Comparison of ENCODE assay signal across 10 cellular contexts in genomic region chr22:24482586-24482985, GRCh38. TPM values are rescaled to one million over a fixed set of nuclear protein-coding genes. Genes with fewer than 3 reads are reported as not detected.
DNase-seq lines count a peak whose midpoint lies in the region; ATAC-seq and TF ChIP-seq lines count a peak whose summit lies in the region.
"Had no signal": no experiment of that assay in that cellular context is flagged by ENCODE, and none has a peak within 500 bp of the region (broad histone marks: within the 10 kb centered on the region; RNA-seq: fewer than 3 reads in every experiment).

No MANE protein-coding gene starts in this region.

- intact Hi-C loops in right lobe of liver (cut with DNase I): loop anchor here in 1 of 2 donors (10.0 kb wide), 1 partner anchor 58 kb away; the partner anchor contains the start of gene ADORA2A

- H3K4me3 ChIP-seq in adipocyte (ENCODE audit: low read length) (no peak overlapping the region), right lobe of liver (no peak overlapping the region), tibial nerve (no peak overlapping the region)
- H3K4me3 ChIP-seq: GM12878 had no signal

- TF ChIP-seq POLR2A in right lobe of liver (IDR thresholded peaks at IDR 0.05) (no peak), tibial nerve (IDR thresholded peaks at IDR 0.05) (no peak)

- H3K27ac ChIP-seq in right lobe of liver (peak overlapping the region; percentile 46 to 79 (median 62)), tibial nerve (no peak overlapping the region)

- H3K4me1 ChIP-seq in adipocyte (ENCODE audit: control insufficient read depth, insufficient read depth, low read length): peaks cover 28% of the 10 kb centered on the region
- H3K4me1 ChIP-seq in right lobe of liver: peaks cover 0 to 72% (median 27%) of the 10 kb centered on the region in 4 donors
- H3K4me1 ChIP-seq in tibial nerve: peaks cover 0 to 8% (median 0%) of the 10 kb centered on the region in 4 donors

- 5% methylated on average over 3 of the region's 3 CpGs for WGBS in right lobe of liver (ENCODE audit: insufficient coverage, low coverage, low lambda C conversion rate, missing lambda C conversion rate)
- 50 to 54% methylated on average over 3 of the region's 3 CpGs for WGBS in tibial nerve, 2 donors

- DNase-seq in Caki2 (ENCODE audit: low read depth) (peak; percentile 61), NCI-H1436 (lab: John Stamatoyannopoulos, UW) (peak; percentile 80), adipocyte (ENCODE audit: low read depth) (peak; percentile 83), right lobe of liver (no peak), tibial nerve (ENCODE audit: low spot score in 2 of 2) (no peak), inferior parietal cortex (ENCODE audit: extremely low spot score) (no peak)
- no peak for DNase-seq in stimulated activated CD4-positive, alpha-beta T cell treated with anti-CD3 and anti-CD28 coated beads, Interleukin-4, amount 100 ng/mL, for 1 hour

- no peaks in the 10 kb centered on the region for H3K36me3 ChIP-seq in adipocyte (ENCODE audit: control insufficient read depth, insufficient read depth, low read length, severe bottlenecking)
- H3K36me3 ChIP-seq in right lobe of liver: no peaks in the 10 kb centered on the region
- H3K36me3 ChIP-seq in tibial nerve: no peaks in the 10 kb centered on the region

- no peaks in the 10 kb centered on the region for H3K9me3 ChIP-seq in adipocyte (ENCODE audit: control insufficient read depth, low read length)
- no peaks in the 10 kb centered on the region for H3K9me3 ChIP-seq in right lobe of liver
- no peaks in the 10 kb centered on the region for H3K9me3 ChIP-seq in tibial nerve

- in situ Hi-C loops in Caki2 (cut with HindIII; ENCODE audit: low pct_unique_long_range_greater_than_20kb, low sequenced_read_pairs): no loop called here

- H3K9ac ChIP-seq in adipocyte (ENCODE audit: low read length): peak overlapping the region; percentile 21

- H3K27me3 ChIP-seq in adipocyte (replicated peaks; ENCODE audit: control insufficient read depth, insufficient read depth, low read length) (no peaks in the 10 kb centered on the region), right lobe of liver (no peaks in the 10 kb centered on the region), tibial nerve (no peaks in the 10 kb centered on the region)

- ATAC-seq in right lobe of liver: peak; percentile 64 to 70 (median 68)
- no peak for ATAC-seq in HG03354 (IDR thresholded peaks at IDR 0.05; ENCODE audit: poor library complexity, severe bottlenecking, unreplicated experiment)
- ATAC-seq: GM12878, Panc1 had no signal

- TF ChIP-seq EP300 in tibial nerve (IDR thresholded peaks at IDR 0.05): peak in 1 of 2 donors; percentile 46

- TF ChIP-seq CTCF in right lobe of liver (IDR thresholded peaks at IDR 0.05): no peak
- no peak for TF ChIP-seq CTCF in tibial nerve (IDR thresholded peaks at IDR 0.05)

RNA-seq across cellular contexts. Expression of gene UPB1, which starts 12.5 kb away (rescaled TPM):
- total RNA-seq in Caki2 (2014; rRNA removed; shearing (Covaris generic); ENCODE audit: low replicate concordance): 0.41 TPM in 1 of 2 replicates, not detected in the other
- total RNA-seq in right lobe of liver (100 to 1,000 TPM in 3 of 6 experiments, 10 to 100 TPM in 3; 50.6 to 169 (median 100) TPM), tibial nerve (under 1 TPM in 3 of 4 donors, not detected in 1; 0.44 to 0.98 (median 0.63) TPM)

RNA-seq across cellular contexts. Expression of gene ADORA2A, which starts 55.2 kb away (rescaled TPM):
- total RNA-seq in Caki2 (2014; rRNA removed; shearing (Covaris generic); ENCODE audit: low replicate concordance): 6.1 and 15.0 TPM in 2 replicates
- 1 to 10 TPM; 2.0 to 7.7 (median 3.6) TPM for total RNA-seq in right lobe of liver
- total RNA-seq in tibial nerve: 1 to 10 TPM; 2.6 to 4.2 (median 3.5) TPM

Comparison
In these comparisons a context has a peak if more than half of its experiments do, and no peak if none do; other contexts are left out.
1. DNase-seq: peak in Caki2 (single experiment), NCI-H1436 (single experiment) and adipocyte (single experiment); none in right lobe of liver (0 of 3), tibial nerve (0 of 2), stimulated activated CD4-positive, alpha-beta T cell treated with anti-CD3 and anti-CD28 coated beads, Interleukin-4, amount 100 ng/mL, for 1 hour (single experiment) and inferior parietal cortex (single experiment).
2. H3K27ac ChIP-seq: peak in right lobe of liver (3 of 3); none in tibial nerve (0 of 4).
3. RNA of gene UPB1, which starts 12.5 kb away (total RNA-seq): 50.6 to 169 TPM in right lobe of liver; 0.44 to 0.98 TPM in tibial nerve and 0.41 TPM in Caki2; every median in the first group is over 10 times any median in the second.